ENCODE assay signal across 23 cellular contexts in the genomic region with DNA sequence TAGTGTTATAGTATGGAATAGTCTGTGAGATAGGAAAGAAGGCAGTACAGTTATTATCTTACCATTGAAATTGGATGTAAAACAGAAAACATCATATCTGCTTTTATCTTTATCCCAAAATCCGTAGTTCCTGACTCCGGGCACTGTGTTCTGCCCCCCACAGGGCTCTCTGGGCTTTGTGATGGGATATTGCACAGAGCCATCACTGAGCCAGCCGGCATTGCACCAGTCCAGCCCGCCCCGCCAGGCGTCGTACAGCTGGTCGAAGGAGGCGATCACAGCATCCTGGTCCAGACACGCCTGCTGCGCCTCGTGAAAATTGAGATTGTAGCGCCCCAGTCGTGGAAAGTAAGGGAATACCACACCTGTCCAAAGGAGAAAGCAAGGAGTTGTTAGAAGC.
"Had no signal": no experiment of that assay in that cellular context is flagged by ENCODE, and none has a peak within 500 bp of the region (broad histone marks: within the 10 kb centered on the region; RNA-seq: fewer than 3 reads in every experiment).

No MANE protein-coding gene starts in this region.

- H3K4me1 Mint-ChIP-seq: naive B cell had no signal

- FAIRE-seq: pancreas, urothelium cell line had no signal

- H3K27ac ChIP-seq: left ventricle myocardium inferior, pancreas, right atrium auricular region, right lobe of liver, suprapubic skin, thoracic aorta, tibial artery, upper lobe of right lung had no signal

- ATAC-seq: natural killer cell treated with Interleukin-12 subunit alpha and Interleukin-12 subunit beta and Interleukin-15 and Interleukin-18, amount 100 ng/mL, for 72 hours; pancreas; right lobe of liver; upper lobe of right lung had no signal

- H3K36me3 Mint-ChIP-seq: mesothelial cell of epicardium; naive B cell; natural killer cell treated with Interleukin-12 subunit alpha and Interleukin-12 subunit beta and Interleukin-15 and Interleukin-18, amount 100 ng/mL, for 72 hours had no signal

- H3K27ac Mint-ChIP-seq: mesothelial cell of epicardium; naive B cell; natural killer cell treated with Interleukin-12 subunit alpha and Interleukin-12 subunit beta and Interleukin-15 and Interleukin-18, amount 100 ng/mL, for 72 hours; stimulated activated naive CD8-positive, alpha-beta T cell treated with anti-CD3 and anti-CD28 coated beads, Interleukin-15, Interleukin-2, amounts not matched to agents 100 ng/mL and 50 ng/mL, for 24 hours had no signal

- H3K27me3 Mint-ChIP-seq: naive B cell; natural killer cell treated with Interleukin-12 subunit alpha and Interleukin-12 subunit beta and Interleukin-15 and Interleukin-18, amount 100 ng/mL, for 72 hours had no signal

- H3K4me3 ChIP-seq: left ventricle myocardium inferior, lung, pancreas, right atrium auricular region, right lobe of liver, suprapubic skin, thoracic aorta, tibial artery, upper lobe of right lung had no signal

- H3K4me1 ChIP-seq: left ventricle myocardium inferior, pancreas, right atrium auricular region, right lobe of liver, suprapubic skin, tibial artery had no signal

- H3K36me3 ChIP-seq: left ventricle myocardium inferior, pancreas, right atrium auricular region, right lobe of liver, suprapubic skin, thoracic aorta, tibial artery, upper lobe of right lung had no signal

- DNase-seq: islet precursor cell; left ventricle myocardium inferior; mesendoderm; naive B cell; nucleus accumbens; pancreas; right lobe of liver; stimulated activated CD4-positive, alpha-beta T cell treated with anti-CD3 and anti-CD28 coated beads, Interleukin-12 subunit alpha, Interleukin-12 subunit beta, amount 100 ng/mL, for 4 hours; stimulated activated CD4-positive, alpha-beta T cell treated with anti-CD3 and anti-CD28 coated beads, Interleukin-15, amount 100 ng/mL, for 24 hours; stimulated activated CD4-positive, alpha-beta T cell treated with anti-CD3 and anti-CD28 coated beads, Interleukin-2, amount 100 ng/mL, for 24 hours; stimulated activated CD4-positive, alpha-beta T cell treated with anti-CD3 and anti-CD28 coated beads, Interleukin-4, amount 100 ng/mL, for 1 hour; stimulated activated naive CD4-positive, alpha-beta T cell; tibial artery; trophoblast cell; upper lobe of right lung had no signal

- H3K4me3 Mint-ChIP-seq: mesothelial cell of epicardium; naive B cell; natural killer cell treated with Interleukin-12 subunit alpha and Interleukin-12 subunit beta and Interleukin-15 and Interleukin-18, amount 100 ng/mL, for 72 hours; stimulated activated naive CD8-positive, alpha-beta T cell treated with anti-CD3 and anti-CD28 coated beads, Interleukin-15, Interleukin-2, amounts not matched to agents 100 ng/mL and 50 ng/mL, for 24 hours had no signal

- H3K9me3 ChIP-seq: left ventricle myocardium inferior, pancreas, right atrium auricular region, right lobe of liver, suprapubic skin, thoracic aorta, tibial artery, upper lobe of right lung had no signal

- H3K27me3 ChIP-seq: pancreas, right atrium auricular region, right lobe of liver, suprapubic skin, tibial artery, upper lobe of right lung had no signal

- H3K9me3 Mint-ChIP-seq: mesothelial cell of epicardium; naive B cell; natural killer cell treated with Interleukin-12 subunit alpha and Interleukin-12 subunit beta and Interleukin-15 and Interleukin-18, amount 100 ng/mL, for 72 hours; stimulated activated naive CD8-positive, alpha-beta T cell treated with anti-CD3 and anti-CD28 coated beads, Interleukin-15, Interleukin-2, amounts not matched to agents 100 ng/mL and 50 ng/mL, for 24 hours had no signal
